ENCODE assay signal across 23 cellular contexts in the genomic region with DNA sequence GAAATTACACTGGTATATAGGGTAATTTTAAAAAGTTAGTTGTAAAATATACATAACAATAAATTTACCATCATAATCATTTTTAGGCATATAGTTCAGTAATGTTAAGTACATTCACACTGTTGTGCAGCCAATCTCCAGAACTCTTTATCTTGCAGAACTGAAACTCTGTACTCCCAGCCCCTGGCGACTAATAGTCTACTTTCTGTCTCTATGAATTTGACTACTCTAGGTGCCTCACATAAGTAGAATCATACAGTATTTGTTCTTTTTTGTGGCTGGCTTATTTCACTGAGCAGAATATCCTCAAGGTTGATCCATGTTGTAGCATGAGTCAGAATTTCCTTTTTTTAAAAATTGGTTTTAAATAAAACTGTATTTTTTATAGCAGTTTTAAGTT. TPM values are rescaled to one million over a fixed set of nuclear protein-coding genes. Genes with fewer than 3 reads are reported as not detected.
A peak's percentile ranks its signal among the peaks of the same experiment; 100 is the strongest.
DNase-seq lines count a peak whose midpoint lies in the region; ATAC-seq and TF ChIP-seq lines count a peak whose summit lies in the region.
"Had no signal": no experiment of that assay in that cellular context is flagged by ENCODE, and none has a peak within 500 bp of the region (broad histone marks: within the 10 kb centered on the region; RNA-seq: fewer than 3 reads in every experiment).

No MANE protein-coding gene starts in this region.

- no peak overlapping the region for H3K4me3 ChIP-seq in vagina
- H3K4me3 ChIP-seq: ascending aorta, K562, left lung, smooth muscle cell, stomach had no signal

- H3K9me3 Mint-ChIP-seq in activated T-cell treated with anti-CD3 and anti-CD28 coated beads, Interleukin-2, amount 50 U/mL, for 24 hours, result no peaks in the 10 kb centered on the region
- peaks cover 0 to 3% (median 0%) of the 10 kb centered on the region in 7 donors for H3K9me3 Mint-ChIP-seq in naive B cell
- H3K9me3 Mint-ChIP-seq in chondrocyte (ENCODE audit: low read depth), result no peaks in the 10 kb centered on the region
- H3K9me3 Mint-ChIP-seq: activated T-helper 2 cell treated with anti-CD3 and anti-CD28 coated beads, Interferon-gamma antibody, Interleukin-2, Interleukin-4, amounts not matched to agents 10 μg/mL and 5 μg/mL and 100 μg/mL, durations not matched to agents 14 hours and 24 hours and 36 hours; CD4-positive, CD25-positive, alpha-beta regulatory T cell; T-helper 2 cell treated with Interferon-gamma antibody and Interleukin-4, amounts not matched to agents 5 μg/mL and 100 μg/mL, for 36 hours had no signal

- no peak overlapping the region for H3K27ac ChIP-seq in vagina
- H3K27ac ChIP-seq: ascending aorta, foreskin keratinocyte, HL-60, left lung, stomach had no signal

- H3K4me3 Mint-ChIP-seq in activated T-cell treated with anti-CD3 and anti-CD28 coated beads, Interleukin-2, amount 50 U/mL, for 24 hours, result no peak overlapping the region
- H3K4me3 Mint-ChIP-seq in naive B cell (no peak overlapping the region), chondrocyte (ENCODE audit: unreplicated experiment) (no peak overlapping the region)
- H3K4me3 Mint-ChIP-seq: CD4-positive, CD25-positive, alpha-beta regulatory T cell; T-helper 2 cell treated with Interferon-gamma antibody and Interleukin-4, amounts not matched to agents 5 μg/mL and 100 μg/mL, for 36 hours had no signal

- peaks cover 64% of the 10 kb centered on the region for H3K4me1 Mint-ChIP-seq in activated T-cell treated with anti-CD3 and anti-CD28 coated beads, Interleukin-2, amount 50 U/mL, for 24 hours (ENCODE audit: low read depth)
- H3K4me1 Mint-ChIP-seq in naive B cell (peaks cover 29 to 54% (median 35%) of the 10 kb centered on the region in 3 donors), chondrocyte (ENCODE audit: low read depth) (peaks cover 9% of the 10 kb centered on the region)

- H3K36me3 Mint-ChIP-seq in activated T-cell treated with anti-CD3 and anti-CD28 coated beads, Interleukin-2, amount 50 U/mL, for 24 hours (ENCODE audit: low read depth), result peaks cover 41% of the 10 kb centered on the region
- peaks cover 7 to 11% of the 10 kb centered on the region in 2 donors for H3K36me3 Mint-ChIP-seq in naive B cell
- no peaks in the 10 kb centered on the region for H3K36me3 Mint-ChIP-seq in chondrocyte (ENCODE audit: low read depth)

- no peaks in the 10 kb centered on the region for H3K27me3 Mint-ChIP-seq in activated T-cell treated with anti-CD3 and anti-CD28 coated beads, Interleukin-2, amount 50 U/mL, for 24 hours
- H3K27me3 Mint-ChIP-seq in naive B cell (no peaks in the 10 kb centered on the region), chondrocyte (ENCODE audit: low read depth) (no peaks in the 10 kb centered on the region)
- H3K27me3 Mint-ChIP-seq: CD4-positive, CD25-positive, alpha-beta regulatory T cell; progenitor cell of endocrine pancreas had no signal

- intact Hi-C loops in vagina (cut with DNase I), result no loop called here

- TF ChIP-seq POLR2A in vagina (IDR thresholded peaks at IDR 0.05), result no peak

- peak; percentile 70 for ATAC-seq in GM21515 (IDR thresholded peaks at IDR 0.05; ENCODE audit: unreplicated experiment)
- ATAC-seq in HG03442 (IDR thresholded peaks at IDR 0.05; ENCODE audit: unreplicated experiment), result peak; percentile 52
- ATAC-seq in naive B cell (ENCODE audit: low read depth in 2 of 2), result peak; percentile 47 to 58
- ATAC-seq in HG02840 (IDR thresholded peaks at IDR 0.05; ENCODE audit: low FRiP score, unreplicated experiment), result no peak
- ATAC-seq: foreskin keratinocyte, K562, left lung, Right ventricle myocardium inferior had no signal

- H3K27ac Mint-ChIP-seq in activated T-cell treated with anti-CD3 and anti-CD28 coated beads, Interleukin-2, amount 50 U/mL, for 24 hours, result peak overlapping the region; percentile 30
- H3K27ac Mint-ChIP-seq in naive B cell, result peak overlapping the region in 2 of 6 donors; percentile 24 to 25
- H3K27ac Mint-ChIP-seq in chondrocyte (ENCODE audit: unreplicated experiment), result no peak overlapping the region
- H3K27ac Mint-ChIP-seq: progenitor cell of endocrine pancreas; T-helper 2 cell treated with Interferon-gamma antibody and Interleukin-4, amounts not matched to agents 5 μg/mL and 100 μg/mL, for 36 hours had no signal

- no peaks in the 10 kb centered on the region for H3K9me3 ChIP-seq in vagina
- H3K9me3 ChIP-seq: ascending aorta, left lung, stomach had no signal

- peaks cover 0 to 8% of the 10 kb centered on the region in 2 donors for H3K36me3 ChIP-seq in vagina

- DNase-seq in activated T-cell treated with anti-CD3 and anti-CD28 coated beads, Interleukin-2, amount 50 U/mL, for 24 hours, result no peak
- no peak for DNase-seq in activated T-cell treated with anti-CD3 and anti-CD28 coated beads, Interleukin-2, amount 50 U/mL, for 48 hours
- DNase-seq in naive B cell (no peak), chondrocyte (ENCODE audit: low spot score) (no peak), vagina (ENCODE audit: extremely low spot score in 2 of 2) (no peak)
- DNase-seq: activated CD4-positive, alpha-beta T cell treated with anti-CD3 and anti-CD28 coated beads for 4 hours; CD4-positive, CD25-positive, alpha-beta regulatory T cell; foreskin keratinocyte; left lung; NCI-H1105 treated with DMSO at 0.1 percent for 48 hours; NK-92 treated with Interleukin-12 subunit alpha and Interleukin-12 subunit beta, amount 100 ng/mL, for 24 hours; stomach had no signal

- no peak for TF ChIP-seq CTCF in chondrocyte (IDR thresholded peaks at IDR 0.05)
- no peak for TF ChIP-seq CTCF in vagina (IDR thresholded peaks at IDR 0.05)

- H3K27me3 ChIP-seq in vagina, result no peaks in the 10 kb centered on the region
- H3K27me3 ChIP-seq: ascending aorta, foreskin keratinocyte, left lung, stomach had no signal

- H3K4me1 ChIP-seq in vagina, result peaks cover 4% of the 10 kb centered on the region
- H3K4me1 ChIP-seq: ascending aorta had no signal

RNA-seq across cellular contexts. Expression of gene NRF1, which starts 41.4 kb away (rescaled TPM):
- polyA plus RNA-seq in naive B cell (ENCODE audit: low read depth in 6 of 6), result 10 to 100 TPM in 5 of 6 donors, 1 to 10 TPM in 1; 9.6 to 32.4 (median 28.9) TPM
- 10.3 to 13.3 TPM (median 12.3 TPM) in 3 replicates for total RNA-seq in chondrocyte
- 22.6 TPM for total RNA-seq in vagina
